ENCODE assay signal across 9 cellular contexts in genomic region chr1:231929311-231929710, GRCh38.
DNase-seq lines count a peak whose midpoint lies in the region; TF ChIP-seq lines count a peak whose summit lies in the region.
"Had no signal": no experiment of that assay in that cellular context is flagged by ENCODE, and none has a peak within 500 bp of the region (broad histone marks: within the 10 kb centered on the region; RNA-seq: fewer than 3 reads in every experiment).

No MANE protein-coding gene starts in this region.

- no peak for TF ChIP-seq CTCF in HEK293 (tag by site-specific recombination; IDR thresholded peaks at IDR 0.05)
- TF ChIP-seq CTCF in RWPE1 (conservative IDR thresholded peaks at IDR 0.05; ENCODE audit: low read depth), result no peak
- TF ChIP-seq CTCF in fibroblast of pulmonary artery (IDR thresholded peaks at IDR 0.05; ENCODE audit: low read length, missing control alignments), result no peak
- no peak for TF ChIP-seq CTCF in GM13976 (IDR thresholded peaks at IDR 0.05; ENCODE audit: borderline replicate concordance, control extremely low read depth, extremely low read depth, insufficient read depth, missing control alignments)
- TF ChIP-seq CTCF in GM20000 (IDR thresholded peaks at IDR 0.05; ENCODE audit: extremely low read depth, missing control alignments), result no peak

- in situ Hi-C loops in GM13976 (cut with MboI; ENCODE audit: low sequenced_read_pairs, unreplicated experiment), result no loop called here

- no peaks in the 10 kb centered on the region for H3K36me3 ChIP-seq in HEK293 (ENCODE audit: control insufficient read depth in 2 of 2, insufficient read depth in 1 of 2, low read length in 2 of 2)

- CTCF ChIA-PET in HEK293 (lab: Yijun Ruan, JAX), result no interaction called here
- CTCF ChIA-PET in RWPE1 (lab: Yijun Ruan, JAX), result interaction anchor here (1.3 kb wide), 1 partner anchor 698 kb away, joined by 3 read pairs; no protein-coding TSS in a partner anchor

- POLR2A ChIA-PET in HEK293 (lab: Yijun Ruan, JAX), result no interaction called here
- POLR2A ChIA-PET in RWPE1 (lab: Yijun Ruan, JAX; ENCODE audit: low non-redundant PET), result no interaction called here

- peak; percentile 61 for DNase-seq in RWPE1 (ENCODE audit: low spot score)
- peak; percentile 75 for DNase-seq in fibroblast of pulmonary artery (ENCODE audit: low read depth)
- peak; percentile 30 for DNase-seq in pulmonary artery endothelial cell (ENCODE audit: low read depth, low spot score)
- no peak for DNase-seq in stimulated activated CD4-positive, alpha-beta T cell treated with anti-CD3 and anti-CD28 coated beads, Interleukin-12 subunit alpha, Interleukin-12 subunit beta, amount 100 ng/mL, for 4 hours
- DNase-seq in GM13976 (ENCODE audit: low spot score), result no peak
- DNase-seq in GM20000 (ENCODE audit: low spot score), result no peak
- DNase-seq: activated CD8-positive, alpha-beta T cell treated with anti-CD3 and anti-CD28 coated beads, Interleukin-2, amount 10 ng/mL, durations not matched to agents 7 days and 5 days had no signal

- no peaks in the 10 kb centered on the region; the same call in 1 of the 2 replicates for H3K9me3 ChIP-seq in HEK293 (ENCODE audit: control insufficient read depth, insufficient read depth, low read depth, low read length)

- H3K27ac ChIP-seq in HEK293 (ENCODE audit: extremely low read depth, low read depth, low read length) (peak overlapping the region; percentile 14; the same call in 1 of the 2 replicates), RWPE1 (peak overlapping the region; percentile 74)

- H3K4me3 ChIP-seq in HEK293 (ENCODE audit: low read depth, low read length) (no peak overlapping the region), fibroblast of pulmonary artery (replicated peaks; ENCODE audit: low read depth, low read length) (no peak overlapping the region)
- H3K4me3 ChIP-seq: lung had no signal

- H3K4me1 ChIP-seq in HEK293 (ENCODE audit: control insufficient read depth, insufficient read depth, low read length), result peaks cover 17% of the 10 kb centered on the region

TF ChIP-seq in HEK293, 187 proteins besides CTCF, POLR2A, EP300 and RAD21:
- TF ChIP-seq ZNF626 (tag by site-specific recombination; IDR thresholded peaks at IDR 0.05) (no peak), ZNF677 (tag by site-specific recombination; IDR thresholded peaks at IDR 0.05) (no peak), ZNF362 (tag by site-specific recombination; IDR thresholded peaks at IDR 0.05) (no peak), HOXA7 (CRISPR knock-in tag; IDR thresholded peaks at IDR 0.05; ENCODE audit: borderline replicate concordance) (no peak), ZSCAN30 (tag by site-specific recombination; IDR thresholded peaks at IDR 0.05) (no peak), ZNF157 (tag by site-specific recombination; IDR thresholded peaks at IDR 0.05) (no peak), ZNF530 (tag by site-specific recombination; IDR thresholded peaks at IDR 0.05; ENCODE audit: low read depth) (no peak), ZNF843 (tag by site-specific recombination; IDR thresholded peaks at IDR 0.05) (no peak), ZNF341 (tag by site-specific recombination; IDR thresholded peaks at IDR 0.05; ENCODE audit: low read depth) (no peak), ZNF561 (tag by site-specific recombination; IDR thresholded peaks at IDR 0.05; ENCODE audit: borderline replicate concordance) (peak; percentile 38; the same call in 1 of the 2 replicates), BCL11B (tag by site-specific recombination; IDR thresholded peaks at IDR 0.05; ENCODE audit: low read depth) (no peak), ZBTB26 (tag by site-specific recombination; optimal IDR thresholded peaks at IDR 0.05) (no peak), ZNF398 (tag by site-specific recombination; IDR thresholded peaks at IDR 0.05) (no peak), TRIM28 (IDR thresholded peaks at IDR 0.05; ENCODE audit: borderline replicate concordance, low read length) (peak; percentile 99), ZBTB11 (tag by site-specific recombination; conservative IDR thresholded peaks at IDR 0.05; ENCODE audit: low read depth) (no peak), GLIS1 (tag by site-specific recombination; IDR thresholded peaks at IDR 0.05) (no peak), ZIC2 (tag by site-specific recombination; IDR thresholded peaks at IDR 0.05) (peak; percentile 52; the same call in 1 of the 2 replicates), ZBTB10 (tag by site-specific recombination; IDR thresholded peaks at IDR 0.05) (no peak)

Comparison
In these comparisons a context has a peak if more than half of its experiments do, and no peak if none do; other contexts are left out.
1. DNase-seq: peak in RWPE1 (single experiment), fibroblast of pulmonary artery (single experiment) and pulmonary artery endothelial cell (single experiment); none in stimulated activated CD4-positive, alpha-beta T cell treated with anti-CD3 and anti-CD28 coated beads, Interleukin-12 subunit alpha, Interleukin-12 subunit beta, amount 100 ng/mL, for 4 hours (single experiment), GM13976 (single experiment) and GM20000 (single experiment).